Comparison of ENCODE assay signal across 25 cellular contexts in the genomic region with DNA sequence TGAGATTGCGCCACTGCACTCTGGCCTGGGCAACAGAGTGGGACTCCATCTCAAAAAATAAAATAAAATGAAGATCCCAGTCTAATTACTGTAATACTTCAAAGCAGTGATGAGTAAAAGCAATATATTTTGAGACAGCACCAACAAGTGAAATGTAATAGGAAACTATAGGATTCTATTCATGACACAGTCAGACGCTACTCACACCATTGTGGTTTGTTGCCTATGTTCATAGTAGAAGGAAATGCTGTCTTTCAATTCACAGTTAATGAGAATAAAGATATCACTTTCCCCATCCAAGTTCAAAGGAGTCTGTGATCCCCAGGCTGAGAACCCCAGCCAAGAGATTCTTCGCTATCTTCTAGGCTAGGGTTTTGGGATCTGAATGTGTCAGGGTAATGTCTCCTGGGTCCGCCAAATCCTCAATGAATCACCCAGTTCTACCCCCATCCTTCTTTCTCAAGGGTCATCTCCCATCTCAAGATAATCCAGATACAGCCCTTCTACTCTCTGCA. TPM values are rescaled to one million over a fixed set of nuclear protein-coding genes. Genes with fewer than 3 reads are reported as not detected.
A peak's percentile ranks its signal among the peaks of the same experiment; 100 is the strongest.
DNase-seq lines count a peak whose midpoint lies in the region; ATAC-seq, FAIRE-seq and TF ChIP-seq lines count a peak whose summit lies in the region.
"Had no signal": no experiment of that assay in that cellular context is flagged by ENCODE, and none has a peak within 500 bp of the region (broad histone marks: within the 10 kb centered on the region; RNA-seq: fewer than 3 reads in every experiment).

No MANE protein-coding gene starts in this region.

- H3K27me3 ChIP-seq in BLaER1 treated with 17β-estradiol and CSF1 and Interleukin-3, amounts not matched to agents 10 nM and 100 nM = no peaks in the 10 kb centered on the region
- H3K27me3 ChIP-seq in brain microvascular endothelial cell (replicated peaks) (no peaks in the 10 kb centered on the region), keratinocyte (ENCODE audit: control insufficient read depth, extremely low read depth, insufficient read depth, low read length) (no peaks in the 10 kb centered on the region)
- H3K27me3 ChIP-seq: ascending aorta, ovary, SJSA1 had no signal

- H3K36me3 ChIP-seq in BLaER1 treated with 17β-estradiol and CSF1 and Interleukin-3, amounts not matched to agents 10 nM and 100 nM = no peaks in the 10 kb centered on the region
- no peaks in the 10 kb centered on the region for H3K36me3 ChIP-seq in brain microvascular endothelial cell (replicated peaks)
- no peaks in the 10 kb centered on the region for H3K36me3 ChIP-seq in keratinocyte (ENCODE audit: control insufficient read depth in 2 of 2, extremely low read depth in 1 of 2, insufficient read depth in 2 of 2, low read length in 2 of 2)
- H3K36me3 ChIP-seq: ascending aorta, ovary, SJSA1, tibial nerve had no signal

- no peaks in the 10 kb centered on the region for H3K79me2 ChIP-seq in keratinocyte (ENCODE audit: control insufficient read depth, insufficient read depth, low read length)

- no peaks in the 10 kb centered on the region for H4K20me1 ChIP-seq in BLaER1 treated with 17β-estradiol and CSF1 and Interleukin-3, amounts not matched to agents 10 nM and 100 nM
- no peaks in the 10 kb centered on the region for H4K20me1 ChIP-seq in keratinocyte (ENCODE audit: control insufficient read depth, extremely low read depth, insufficient read depth, low read length)

- dilution Hi-C loops in keratinocyte (cut with MboI; ENCODE audit: extremely low pct_ligation_motif_present, low sequenced_read_pairs) = no loop called here

- H3K9me3 ChIP-seq in BLaER1 treated with 17β-estradiol and CSF1 and Interleukin-3, amounts not matched to agents 10 nM and 100 nM (replicated peaks in 1 of 11) = peaks cover 0 to 5% (median 0%) of the 10 kb centered on the region in 11 experiments; a peak in 1 of 22 replicates
- no peaks in the 10 kb centered on the region for H3K9me3 ChIP-seq in keratinocyte (ENCODE audit: control insufficient read depth, low read depth, low read length)
- H3K9me3 ChIP-seq: ascending aorta, mucosa of descending colon, ovary, SJSA1 had no signal

- H3K9me1 ChIP-seq in keratinocyte (ENCODE audit: control insufficient read depth, extremely low read depth, insufficient read depth, low read length) = no peaks in the 10 kb centered on the region

- peak overlapping the region in 9 of 11 experiments; percentile 22 to 83 (median 71); a peak in 16 of 22 replicates for H3K4me2 ChIP-seq in BLaER1 treated with 17β-estradiol and CSF1 and Interleukin-3, amounts not matched to agents 10 nM and 100 nM
- peak overlapping the region; percentile 47 for H3K4me2 ChIP-seq in keratinocyte (ENCODE audit: control insufficient read depth, extremely low read depth, insufficient read depth, low read depth, low read length)

- peaks cover 0 to 67% (median 29%) of the 10 kb centered on the region in 10 experiments; a peak in 18 of 20 replicates for H3K4me1 ChIP-seq in BLaER1 treated with 17β-estradiol and CSF1 and Interleukin-3, amounts not matched to agents 10 nM and 100 nM
- peaks cover 21% of the 10 kb centered on the region for H3K4me1 ChIP-seq in keratinocyte (ENCODE audit: control insufficient read depth, extremely low read depth, insufficient read depth, low read length)
- H3K4me1 ChIP-seq: ascending aorta, SJSA1, tibial nerve had no signal

- TF ChIP-seq CTCF in brain microvascular endothelial cell (IDR thresholded peaks at IDR 0.05; ENCODE audit: low read depth, low read length, missing control alignments) = no peak
- TF ChIP-seq CTCF in keratinocyte (optimal IDR thresholded peaks at IDR 0.05 in 1 of 3, IDR thresholded peaks at IDR 0.05 in 1 of 3, conservative IDR thresholded peaks at IDR 0.05 in 1 of 3; ENCODE audit: extremely low read depth in 1 of 3, insufficient read depth in 2 of 3, low read length in 3 of 3) = no peak

- no peak overlapping the region for H2AFZ ChIP-seq in keratinocyte (ENCODE audit: control insufficient read depth, low read length)

- in situ Hi-C loops in brain microvascular endothelial cell (cut with HindIII; ENCODE audit: low pct_ligation_motif_present, low sequenced_read_pairs) = loop anchor here (25.0 kb wide), 1 partner anchor 122 kb away; no protein-coding TSS in a partner anchor

- peak; percentile 54 for DNase-seq in LHCN-M2 (ENCODE audit: low read depth)
- peak; percentile 5 for DNase-seq in brain microvascular endothelial cell
- DNase-seq in keratinocyte (ENCODE audit: low read depth, low spot score) = no peak
- no peak for DNase-seq in HUDEP-2 (lab: John Stamatoyannopoulos, UW; ENCODE audit: unreplicated experiment in 76 of 76)
- DNase-seq in NCI-H1417 (lab: John Stamatoyannopoulos, UW) = no peak
- DNase-seq: activated CD8-positive, alpha-beta T cell treated with anti-CD3 and anti-CD28 coated beads for 36 hours; glutamatergic neuron; NCI-H1092; NCI-H187 treated with DMSO at 0.1 percent for 48 hours; NCI-H2171 treated with DMSO at 0.1 percent for 48 hours; ovary; stimulated activated CD4-positive, alpha-beta T cell treated with anti-CD3 and anti-CD28 coated beads, Interleukin-2, amount 100 ng/mL, for 24 hours had no signal

- FAIRE-seq in keratinocyte (lab: Jason Lieb, UNC) = no peak
- FAIRE-seq: endometrium, GM12878, TTC549 had no signal

- H3K4me3 ChIP-seq in BLaER1 treated with 17β-estradiol and CSF1 and Interleukin-3, amounts not matched to agents 10 nM and 100 nM = no peak overlapping the region
- H3K4me3 ChIP-seq in brain microvascular endothelial cell (ENCODE audit: low read depth, low read length) = no peak overlapping the region
- H3K4me3 ChIP-seq in keratinocyte (ENCODE audit: control insufficient read depth in 2 of 3, extremely low read depth in 1 of 3, insufficient read depth in 2 of 3, low read depth in 1 of 3, low read length in 3 of 3) = no peak overlapping the region
- H3K4me3 ChIP-seq: ascending aorta, GM12878, mucosa of descending colon, ovary, SJSA1, tibial nerve had no signal

- H3K9ac ChIP-seq in BLaER1 treated with 17β-estradiol and CSF1 and Interleukin-3, amounts not matched to agents 10 nM and 100 nM = peak overlapping the region in 6 of 11 experiments; percentile 13 to 65 (median 44); a peak in 11 of 22 replicates
- no peak overlapping the region for H3K9ac ChIP-seq in keratinocyte (ENCODE audit: control insufficient read depth, extremely low read depth, insufficient read depth, low read length)

- ATAC-seq in GM19395 (IDR thresholded peaks at IDR 0.05; ENCODE audit: unreplicated experiment) = no peak
- ATAC-seq: activated CD4-positive, CD25-positive, alpha-beta regulatory T cell treated with anti-CD3 and anti-CD28 coated beads, Interleukin-2, amount 50 U/mL, for 24 hours; activated CD8-positive, alpha-beta T cell treated with anti-CD3 and anti-CD28 coated beads for 36 hours; GM12878 had no signal

- peak overlapping the region; percentile 31 to 86 (median 67); a peak in 19 of 22 replicates for H3K27ac ChIP-seq in BLaER1 treated with 17β-estradiol and CSF1 and Interleukin-3, amounts not matched to agents 10 nM and 100 nM
- H3K27ac ChIP-seq in brain microvascular endothelial cell = peak overlapping the region; percentile 47
- H3K27ac ChIP-seq in keratinocyte (ENCODE audit: control insufficient read depth, insufficient read depth, low read length) = peak overlapping the region; percentile 56
- H3K27ac ChIP-seq: ascending aorta, C4-2B, ovary, SJSA1, tibial nerve had no signal

RNA-seq across cellular contexts. Expression of gene DTX1, which starts 16.6 kb away (rescaled TPM):
- 0.11 TPM in 1 of 2 replicates, not detected in the other for total RNA-seq in LHCN-M2 (2014; rRNA removed)
- not detected for polyA plus RNA-seq in LHCN-M2 (2012)
- not detected in 3 replicates for polyA plus RNA-seq in keratinocyte
- polyA plus RNA-seq in keratinocyte (2011; ENCODE audit: low read depth) = not detected
- not detected in 2 replicates for polyA plus RNA-seq in keratinocyte (2011; cell fraction: cytosol; rRNA removed)
- polyA plus RNA-seq in keratinocyte (2011; cell fraction: nucleus; rRNA removed) = not detected in 2 replicates
- polyA plus RNA-seq in keratinocyte (2012; ENCODE audit: low replicate concordance) = 0.42 TPM in 1 of 2 replicates, not detected in the other
- polyA minus RNA-seq in keratinocyte = not detected in 3 replicates
- not detected for polyA minus RNA-seq in keratinocyte (2011; cell fraction: cytosol; rRNA and poly(A)+ RNA removed)
- not detected in 2 replicates for polyA minus RNA-seq in keratinocyte (2011; cell fraction: nucleus; rRNA and poly(A)+ RNA removed)
- total RNA-seq: Calu3, IMR-90, SJSA1 had no signal
- polyA plus RNA-seq: IMR-90 had no signal

Comparison
In these comparisons a context has a peak if more than half of its experiments do, and no peak if none do; other contexts are left out.
1. DNase-seq: peak in LHCN-M2 (single experiment) and brain microvascular endothelial cell (single experiment); none in keratinocyte (single experiment), HUDEP-2 (0 of 76) and NCI-H1417 (0 of 3).
2. Peak in every context shown above with its lines, with median percentiles within 50 percentile points of each other: H3K27ac ChIP-seq.